ENCODE assay signal across 1 cellular context in genomic region chr10:22340362-22341189, GRCh38.
A peak's percentile ranks its signal among the peaks of the same experiment; 100 is the strongest.
TF ChIP-seq lines count a peak whose summit lies in the region.

No MANE protein-coding gene starts in this region.

TF ChIP-seq in HepG2, 621 proteins besides CTCF, POLR2A, EP300 and RAD21 (continued from another document):
- 0 out of 2 replicates have a peak, but pooled peaks have one; percentile 11 for TF ChIP-seq NFYB (CRISPR knock-in tag; IDR thresholded peaks at IDR 0.05)
- peak; percentile 57; the same call in 1 of the 2 replicates for TF ChIP-seq PRDM15 (CRISPR knock-in tag; IDR thresholded peaks at IDR 0.05)
- no peak for TF ChIP-seq SP1 (IDR thresholded peaks at IDR 0.05)
- TF ChIP-seq SP1 (CRISPR knock-in tag; IDR thresholded peaks at IDR 0.05) = no peak
- no peak for TF ChIP-seq TCF12 (IDR thresholded peaks at IDR 0.05)
- TF ChIP-seq TCF12 (CRISPR knock-in tag; IDR thresholded peaks at IDR 0.05) = peak; percentile 58; the same call in 1 of the 2 replicates
- TF ChIP-seq HOXA9 (CRISPR knock-in tag; IDR thresholded peaks at IDR 0.05; ENCODE audit: borderline replicate concordance) = peak; percentile 49; the same call in 1 of the 2 replicates
- TF ChIP-seq ZBTB25 (CRISPR knock-in tag; IDR thresholded peaks at IDR 0.05) = no peak; the same call in 1 of the 2 replicates
- no peak for TF ChIP-seq ZNF576 (CRISPR knock-in tag; IDR thresholded peaks at IDR 0.05)
- no peak for TF ChIP-seq TCF7 (IDR thresholded peaks at IDR 0.05; ENCODE audit: low read depth)
- no peak for TF ChIP-seq ZNF7 (CRISPR knock-in tag; IDR thresholded peaks at IDR 0.05)
- TF ChIP-seq NFKBIZ (CRISPR knock-in tag; IDR thresholded peaks at IDR 0.05) = no peak
- 0 out of 2 replicates have a peak, but pooled peaks have one; percentile 31 for TF ChIP-seq ZBTB42 (CRISPR knock-in tag; IDR thresholded peaks at IDR 0.05)
- no peak for TF ChIP-seq ZC3H4 (CRISPR knock-in tag; IDR thresholded peaks at IDR 0.05; ENCODE audit: borderline replicate concordance)
